15 cellular contexts compared by ENCODE assay signal in genomic region chr5:127871448-127872153, GRCh38.
DNase-seq lines count a peak whose midpoint lies in the region; ATAC-seq and TF ChIP-seq lines count a peak whose summit lies in the region.
"Had no signal": no experiment of that assay in that cellular context is flagged by ENCODE, and none has a peak within 500 bp of the region (broad histone marks: within the 10 kb centered on the region; RNA-seq: fewer than 3 reads in every experiment).

No MANE protein-coding gene starts in this region.

- ATAC-seq in left colon = no peak
- ATAC-seq in T-helper 17 cell = no peak
- ATAC-seq: activated T-cell treated with anti-CD3 and anti-CD28 coated beads, Interleukin-2, amount 50 U/mL, for 4 hours had no signal

- no peak for TF ChIP-seq EP300 in esophagus muscularis mucosa (IDR thresholded peaks at IDR 0.05)

- H4K8ac ChIP-seq in trophoblast cell (ENCODE audit: low read depth, low read length) (no peak overlapping the region), mesendoderm (ENCODE audit: low read depth, low read length) (no peak overlapping the region)

- CTCF ChIA-PET in RWPE1 (lab: Yijun Ruan, JAX) = interaction anchor here (1.9 kb wide), 1 partner anchor 330 kb away, joined by 8 read pairs; no protein-coding TSS in a partner anchor

- H2AK5ac ChIP-seq in trophoblast cell (ENCODE audit: low read length) (no peak overlapping the region), mesendoderm (ENCODE audit: low read length) (no peak overlapping the region)

- POLR2A ChIA-PET in RWPE1 (lab: Yijun Ruan, JAX; ENCODE audit: low non-redundant PET) = no interaction called here

- TF ChIP-seq CTCF in RWPE1 (conservative IDR thresholded peaks at IDR 0.05; ENCODE audit: low read depth) = no peak
- TF ChIP-seq CTCF in esophagus muscularis mucosa (IDR thresholded peaks at IDR 0.05) = no peak

- DNase-seq in AG20443 (ENCODE audit: low spot score) (peak; percentile 18), RWPE1 (ENCODE audit: low spot score) (peak; percentile 22), esophagus muscularis mucosa (ENCODE audit: extremely low spot score) (no peak), trophoblast cell (peak; percentile 46 to 82), NCI-H2081 treated with DMSO at 0.1 percent for 48 hours (lab: John Stamatoyannopoulos, UW) (no peak), left colon (no peak), T-helper 17 cell (no peak), mesendoderm (no peak)
- DNase-seq: activated CD4-positive, CD25-positive, alpha-beta regulatory T cell; activated T-cell treated with anti-CD3 and anti-CD28 coated beads, Interleukin-2, amount 50 U/mL, for 4 hours; MV-4-11 had no signal

- peaks cover 18 to 53% (median 44%) of the 10 kb centered on the region in 4 donors for H3K4me1 ChIP-seq in esophagus muscularis mucosa
- H3K4me1 ChIP-seq in trophoblast cell (ENCODE audit: control insufficient read depth in 1 of 2, insufficient read depth in 2 of 2, low read length in 2 of 2) = peaks cover 3 to 5% of the 10 kb centered on the region in 2 experiments
- H3K4me1 ChIP-seq in mesendoderm (ENCODE audit: control insufficient read depth, low read depth, low read length) = no peaks in the 10 kb centered on the region
- H3K4me1 ChIP-seq: prostate gland had no signal

- H3K79me1 ChIP-seq in trophoblast cell (ENCODE audit: low read length) (no peaks in the 10 kb centered on the region), mesendoderm (ENCODE audit: low read length) (no peaks in the 10 kb centered on the region)

- H4K12ac ChIP-seq in trophoblast cell (ENCODE audit: low read depth, low read length) = no peak overlapping the region

- no peak overlapping the region for H3K56ac ChIP-seq in mesendoderm (ENCODE audit: low read length)

- H2BK5ac ChIP-seq in trophoblast cell (ENCODE audit: low read depth, low read length, poor library complexity) (no peak overlapping the region), mesendoderm (ENCODE audit: low read length) (no peak overlapping the region)

- H3K27me3 ChIP-seq in esophagus muscularis mucosa = no peaks in the 10 kb centered on the region
- no peaks in the 10 kb centered on the region for H3K27me3 ChIP-seq in trophoblast cell (ENCODE audit: insufficient read depth, low read length)
- H3K27me3 ChIP-seq in mesendoderm (ENCODE audit: insufficient read depth, low read length, poor library complexity) = no peaks in the 10 kb centered on the region
- H3K27me3 ChIP-seq: upper lobe of left lung had no signal

- no peaks in the 10 kb centered on the region for H3K4me1 Mint-ChIP-seq in T-helper 17 cell

- no peak overlapping the region for H3K9ac ChIP-seq in trophoblast cell (ENCODE audit: low read length)
- no peak overlapping the region for H3K9ac ChIP-seq in mesendoderm (ENCODE audit: low read length)

- H3K79me2 ChIP-seq in trophoblast cell (ENCODE audit: control insufficient read depth, insufficient read depth, low read length, poor library complexity) (no peaks in the 10 kb centered on the region), mesendoderm (ENCODE audit: control insufficient read depth, insufficient read depth, low read length) (no peaks in the 10 kb centered on the region)

- no peaks in the 10 kb centered on the region for H3K36me3 ChIP-seq in esophagus muscularis mucosa
- no peaks in the 10 kb centered on the region for H3K36me3 ChIP-seq in trophoblast cell (ENCODE audit: control insufficient read depth in 1 of 2, insufficient read depth in 2 of 2, low read length in 2 of 2)
- H3K36me3 ChIP-seq in mesendoderm (ENCODE audit: control insufficient read depth, insufficient read depth, low read length) = no peaks in the 10 kb centered on the region
- H3K36me3 ChIP-seq: prostate gland, upper lobe of left lung had no signal

- H3K4me2 ChIP-seq in trophoblast cell (ENCODE audit: low read length) = no peak overlapping the region
- H3K4me2 ChIP-seq in mesendoderm (ENCODE audit: low read length) = no peak overlapping the region

- no peak overlapping the region for H3K4me3 Mint-ChIP-seq in T-helper 17 cell
- H3K4me3 Mint-ChIP-seq: activated T-cell treated with anti-CD3 and anti-CD28 coated beads, Interleukin-2, amount 50 U/mL, for 4 hours; brain; memory B cell had no signal

- H3K14ac ChIP-seq in trophoblast cell (ENCODE audit: low read length) = no peak overlapping the region

- H2BK120ac ChIP-seq in trophoblast cell (ENCODE audit: insufficient read depth, low read length, poor library complexity) (no peak overlapping the region), mesendoderm (ENCODE audit: low read depth, low read length) (no peak overlapping the region)

- no peaks in the 10 kb centered on the region for H3K36me3 Mint-ChIP-seq in T-helper 17 cell (ENCODE audit: low read depth)
- H3K36me3 Mint-ChIP-seq: brain, memory B cell had no signal

- H3K27ac Mint-ChIP-seq in T-helper 17 cell = no peak overlapping the region
- H3K27ac Mint-ChIP-seq: memory B cell had no signal

- no peak overlapping the region for H3K27ac ChIP-seq in RWPE1
- peak overlapping the region; percentile 52 to 65 (median 62) for H3K27ac ChIP-seq in esophagus muscularis mucosa (replicated peaks in 1 of 4)
- H3K27ac ChIP-seq in trophoblast cell (ENCODE audit: low read depth, low read length) = no peak overlapping the region
- no peak overlapping the region for H3K27ac ChIP-seq in mesendoderm (ENCODE audit: low read depth, low read length)
- H3K27ac ChIP-seq: prostate gland had no signal

- 47% methylated on average over 8 of the region's 8 CpGs for WGBS in esophagus muscularis mucosa
- WGBS in trophoblast cell (ENCODE audit: extremely low coverage, insufficient coverage, insufficient read length) = no CpG with 5 or more reads among the region's 8 CpGs
- no CpG with 5 or more reads among the region's 8 CpGs for WGBS in mesendoderm (ENCODE audit: extremely low coverage, insufficient coverage, low lambda C conversion rate)

- H3K4me3 ChIP-seq in esophagus muscularis mucosa = no peak overlapping the region
- H3K4me3 ChIP-seq in trophoblast cell (ENCODE audit: low read depth, low read length) = no peak overlapping the region
- H3K4me3 ChIP-seq in mesendoderm (ENCODE audit: low read length) = no peak overlapping the region
- H3K4me3 ChIP-seq: prostate gland, upper lobe of left lung had no signal

- H2BK12ac ChIP-seq in trophoblast cell (ENCODE audit: low read length) = no peak overlapping the region

- no peak overlapping the region for H2AFZ ChIP-seq in trophoblast cell (ENCODE audit: insufficient read depth, low read length, poor library complexity)

- H3K4ac ChIP-seq in trophoblast cell (ENCODE audit: low read depth, low read length) = no peak overlapping the region
- no peak overlapping the region for H3K4ac ChIP-seq in mesendoderm (ENCODE audit: low read depth, low read length)

- no peak overlapping the region for H3K18ac ChIP-seq in trophoblast cell (ENCODE audit: low read length)
- H3K18ac ChIP-seq in mesendoderm (ENCODE audit: low read length) = no peak overlapping the region

- intact Hi-C loops in esophagus muscularis mucosa (cut with DNase I) (loop anchor here (10.0 kb wide), 3 partner anchors 213 to 323 kb away; partner anchors contain the start of gene SLC12A2), left colon (cut with DNase I, micrococcal nuclease) (no loop called here)

- H3K9me3 ChIP-seq in esophagus muscularis mucosa = no peaks in the 10 kb centered on the region
- H3K9me3 ChIP-seq in trophoblast cell (ENCODE audit: insufficient read depth, low read depth, low read length) = no peaks in the 10 kb centered on the region
- H3K9me3 ChIP-seq in T-helper 17 cell (ENCODE audit: control insufficient read depth, low read length, poor library complexity, severe bottlenecking) = no peaks in the 10 kb centered on the region
- H3K9me3 ChIP-seq: prostate gland, upper lobe of left lung had no signal

- TF ChIP-seq POLR2A in esophagus muscularis mucosa (IDR thresholded peaks at IDR 0.05; ENCODE audit: low read depth) = no peak

- no peak overlapping the region for H4K91ac ChIP-seq in trophoblast cell (ENCODE audit: low read depth, low read length)

- peaks cover 10% of the 10 kb centered on the region for H3K27me3 Mint-ChIP-seq in T-helper 17 cell
- H3K27me3 Mint-ChIP-seq: brain, memory B cell had no signal

- no peak overlapping the region for H4K5ac ChIP-seq in mesendoderm (ENCODE audit: low read length)

- H2BK15ac ChIP-seq in mesendoderm (replicated peaks; ENCODE audit: low read depth) = no peak overlapping the region

- H3K23ac ChIP-seq in trophoblast cell (ENCODE audit: low read length) (no peak overlapping the region), mesendoderm (ENCODE audit: low read length) (no peak overlapping the region)

Comparison
In these comparisons a context has a peak if more than half of its experiments do, and no peak if none do; other contexts are left out.
1. DNase-seq: peak in AG20443 (single experiment), RWPE1 (single experiment) and trophoblast cell (2 of 2); none in esophagus muscularis mucosa (single experiment), NCI-H2081 treated with DMSO at 0.1 percent for 48 hours (single experiment), left colon (0 of 2), T-helper 17 cell (0 of 3) and mesendoderm (single experiment).
2. H3K27ac ChIP-seq: peak in esophagus muscularis mucosa (4 of 4); none in RWPE1 (single experiment), trophoblast cell (single experiment) and mesendoderm (single experiment).